Comparison of ENCODE assay signal across 14 cellular contexts in genomic region chr1:19462781-19463180, GRCh38. TPM values are rescaled to one million over a fixed set of nuclear protein-coding genes. Genes with fewer than 3 reads are reported as not detected.
DNase-seq lines count a peak whose midpoint lies in the region; ATAC-seq and TF ChIP-seq lines count a peak whose summit lies in the region.
"Had no signal": no experiment of that assay in that cellular context is flagged by ENCODE, and none has a peak within 500 bp of the region (broad histone marks: within the 10 kb centered on the region; RNA-seq: fewer than 3 reads in every experiment).

No MANE protein-coding gene starts in this region.

- intact Hi-C loops in heart left ventricle (cut with DNase I) (no loop called here), Right ventricle myocardium superior (cut with DNase I) (no loop called here), thyroid gland (cut with DNase I) (no loop called here)
- intact Hi-C loops in activated CD4-positive, alpha-beta memory T cell treated with anti-CD3 and anti-CD28 coated beads for 36 hours (cut with micrococcal nuclease): loop anchor here (10.0 kb wide), 1 partner anchor 208 kb away; the partner anchor contains the start of genes EMC1 and MRTO4

- DNase-seq in heart left ventricle (no peak), Right ventricle myocardium superior (no peak), thyroid gland (no peak), NCI-H146 (lab: John Stamatoyannopoulos, UW) (no peak), BE2C (no peak), SKM-1 treated with dmso at 0.1 percent for 144 hours (lab: John Stamatoyannopoulos, UW; ENCODE audit: unreplicated experiment) (no peak)
- DNase-seq in activated CD4-positive, alpha-beta memory T cell treated with anti-CD3 and anti-CD28 coated beads for 36 hours: no peak
- DNase-seq: AML-193, kidney, NCI-H2171, WERI-Rb-1 had no signal

- H3K4me1 ChIP-seq in heart left ventricle (peaks cover 3 to 95% (median 74%) of the 10 kb centered on the region in 12 donors), iPS-18a (ENCODE audit: control insufficient read depth, low read depth, low read length) (peaks cover 39% of the 10 kb centered on the region), thyroid gland (peaks cover 31 to 60% of the 10 kb centered on the region in 2 donors), BE2C (no peaks in the 10 kb centered on the region)

- H3K4me3 Mint-ChIP-seq in activated CD4-positive, alpha-beta memory T cell treated with anti-CD3 and anti-CD28 coated beads for 36 hours: peak overlapping the region; percentile 35
- H3K4me3 Mint-ChIP-seq: nephron had no signal

- peak overlapping the region in 8 of 12 donors; percentile 5 to 84 (median 16) for H3K27ac ChIP-seq in heart left ventricle
- no peak overlapping the region for H3K27ac ChIP-seq in iPS-18a (ENCODE audit: low read length)
- peak overlapping the region; percentile 34 to 60 (median 45) for H3K27ac ChIP-seq in thyroid gland
- H3K27ac ChIP-seq: coronary artery, WERI-Rb-1 had no signal

- H3K9me3 Mint-ChIP-seq in activated CD4-positive, alpha-beta memory T cell treated with anti-CD3 and anti-CD28 coated beads for 36 hours: no peaks in the 10 kb centered on the region
- H3K9me3 Mint-ChIP-seq: nephron had no signal

- H3K36me3 Mint-ChIP-seq in activated CD4-positive, alpha-beta memory T cell treated with anti-CD3 and anti-CD28 coated beads for 36 hours: peaks cover 15% of the 10 kb centered on the region

- H3K4me1 Mint-ChIP-seq in activated CD4-positive, alpha-beta memory T cell treated with anti-CD3 and anti-CD28 coated beads for 36 hours (ENCODE audit: low read depth): peaks cover 87% of the 10 kb centered on the region

- no peaks in the 10 kb centered on the region for H3K27me3 ChIP-seq in heart left ventricle
- no peaks in the 10 kb centered on the region for H3K27me3 ChIP-seq in iPS-18a (ENCODE audit: control insufficient read depth, insufficient read depth, low read length)
- H3K27me3 ChIP-seq in thyroid gland: no peaks in the 10 kb centered on the region
- no peaks in the 10 kb centered on the region for H3K27me3 ChIP-seq in BE2C

- no peak for TF ChIP-seq CTCF in heart left ventricle (IDR thresholded peaks at IDR 0.05)
- no peak for TF ChIP-seq CTCF in thyroid gland (IDR thresholded peaks at IDR 0.05)
- TF ChIP-seq CTCF in BE2C (IDR thresholded peaks at IDR 0.05; ENCODE audit: low read depth, low read length): no peak

- H3K36me3 ChIP-seq in heart left ventricle (peaks cover 0 to 6% (median 0%) of the 10 kb centered on the region in 9 donors), iPS-18a (ENCODE audit: control insufficient read depth, low read depth, low read length) (no peaks in the 10 kb centered on the region), thyroid gland (no peaks in the 10 kb centered on the region), BE2C (no peaks in the 10 kb centered on the region)
- H3K36me3 ChIP-seq: WERI-Rb-1 had no signal

- H3K9me3 ChIP-seq in heart left ventricle (no peaks in the 10 kb centered on the region), iPS-18a (ENCODE audit: control insufficient read depth, low read depth, low read length) (no peaks in the 10 kb centered on the region), thyroid gland (no peaks in the 10 kb centered on the region), BE2C (no peaks in the 10 kb centered on the region)

- H3K4me3 ChIP-seq in heart left ventricle (no peak overlapping the region), iPS-18a (ENCODE audit: low read length) (peak overlapping the region; percentile 14), thyroid gland (replicated peaks in 1 of 3) (no peak overlapping the region), BE2C (ENCODE audit: low read depth, low read length) (no peak overlapping the region)
- H3K4me3 ChIP-seq: coronary artery had no signal

- H3K9ac ChIP-seq in iPS-18a (ENCODE audit: low read length): no peak overlapping the region

- CTCF ChIA-PET in activated CD4-positive, alpha-beta memory T cell treated with anti-CD3 and anti-CD28 coated beads for 36 hours (lab: Charles Lee): no interaction called here

- no peak for ATAC-seq in heart left ventricle
- ATAC-seq in Right ventricle myocardium superior (ENCODE audit: poor library complexity): no peak

- POLR2A ChIA-PET in activated CD4-positive, alpha-beta memory T cell treated with anti-CD3 and anti-CD28 coated beads for 36 hours (lab: Charles Lee): no interaction called here

- WGBS in heart left ventricle, 4 donors: 75 to 77% (median 76%) methylated on average over 4 of the region's 4 CpGs
- WGBS in thyroid gland, 2 donors: 73 to 76% methylated on average over 4 of the region's 4 CpGs

- TF ChIP-seq POLR2A in heart left ventricle (IDR thresholded peaks at IDR 0.05) (no peak), thyroid gland (IDR thresholded peaks at IDR 0.05) (no peak)

- peak overlapping the region; percentile 66 for H3K27ac Mint-ChIP-seq in activated CD4-positive, alpha-beta memory T cell treated with anti-CD3 and anti-CD28 coated beads for 36 hours
- H3K27ac Mint-ChIP-seq: nephron had no signal

- no peaks in the 10 kb centered on the region for H3K27me3 Mint-ChIP-seq in activated CD4-positive, alpha-beta memory T cell treated with anti-CD3 and anti-CD28 coated beads for 36 hours

RNA-seq across cellular contexts. Expression of gene CAPZB, which starts 22.6 kb away (rescaled TPM):
- total RNA-seq in heart left ventricle (100 to 1,000 TPM in 8 of 9 donors, 10 to 100 TPM in 1; 77.8 to 348 (median 237) TPM), Right ventricle myocardium superior (222 TPM), thyroid gland (100 to 1,000 TPM in 2 of 4 donors, 10 to 100 TPM in 2; 75.4 to 116 (median 93.1) TPM)
- polyA plus RNA-seq in heart left ventricle: 100 to 1,000 TPM; 228 to 255 TPM
- total RNA-seq in activated CD4-positive, alpha-beta memory T cell treated with anti-CD3 and anti-CD28 coated beads for 36 hours: 100 to 1,000 TPM; 388 to 419 TPM
- 161 TPM for polyA plus RNA-seq in BE2C (2012; ENCODE audit: insufficient read depth, insufficient read length, low read depth)
